Comparison of ENCODE assay signal across 9 cellular contexts in genomic region chr5:136087961-136088871, GRCh38. TPM values are rescaled to one million over a fixed set of nuclear protein-coding genes. Genes with fewer than 3 reads are reported as not detected.
DNase-seq lines count a peak whose midpoint lies in the region; ATAC-seq, FAIRE-seq and TF ChIP-seq lines count a peak whose summit lies in the region.
"Had no signal": no experiment of that assay in that cellular context is flagged by ENCODE, and none has a peak within 500 bp of the region (broad histone marks: within the 10 kb centered on the region; RNA-seq: fewer than 3 reads in every experiment).

No MANE protein-coding gene starts in this region.

- peaks cover 18% of the 10 kb centered on the region for H3K4me1 Mint-ChIP-seq in endodermal cell
- no peaks in the 10 kb centered on the region for H3K4me1 Mint-ChIP-seq in activated T-helper 2 cell treated with anti-CD3 and anti-CD28 coated beads, Interferon-gamma antibody, Interleukin-2, Interleukin-4, amounts not matched to agents 10 μg/mL and 5 μg/mL and 100 μg/mL, durations not matched to agents 14 hours and 24 hours and 36 hours (ENCODE audit: low read depth)

- FAIRE-seq in small intestine (lab: Jason Lieb, UNC): no peak

- TF ChIP-seq POLR2A in right lobe of liver (IDR thresholded peaks at IDR 0.05): no peak

- H3K27me3 ChIP-seq in endodermal cell (ENCODE audit: control insufficient read depth, insufficient read depth, low read length, poor library complexity, severe bottlenecking) (no peaks in the 10 kb centered on the region), right lobe of liver (no peaks in the 10 kb centered on the region), small intestine (ENCODE audit: control insufficient read depth in 2 of 2, insufficient read depth in 2 of 2, low read length in 2 of 2) (no peaks in the 10 kb centered on the region)
- H3K27me3 ChIP-seq: SJCRH30 had no signal

- no peaks in the 10 kb centered on the region for H3K27me3 Mint-ChIP-seq in endodermal cell (ENCODE audit: insufficient read depth)
- H3K27me3 Mint-ChIP-seq in activated T-helper 2 cell treated with anti-CD3 and anti-CD28 coated beads, Interferon-gamma antibody, Interleukin-2, Interleukin-4, amounts not matched to agents 10 μg/mL and 5 μg/mL and 100 μg/mL, durations not matched to agents 14 hours and 24 hours and 36 hours (ENCODE audit: low read depth): peaks cover 25% of the 10 kb centered on the region

- 85 to 90% methylated on average over 14 to 16 of the region's 16 CpGs for WGBS in endodermal cell (ENCODE audit: insufficient coverage in 1 of 2, insufficient read length in 1 of 2), 2 experiments
- WGBS in right lobe of liver (ENCODE audit: insufficient coverage, low coverage, low lambda C conversion rate, missing lambda C conversion rate): 62% methylated on average over 12 of the region's 16 CpGs
- 55 to 57% (median 56%) methylated on average over 16 of the region's 16 CpGs for WGBS in small intestine, 3 donors

- no peak for TF ChIP-seq CTCF in endodermal cell (conservative IDR thresholded peaks at IDR 0.05)
- no peak for TF ChIP-seq CTCF in right lobe of liver (IDR thresholded peaks at IDR 0.05)

- H3K36me3 Mint-ChIP-seq in endodermal cell (ENCODE audit: low read depth): no peaks in the 10 kb centered on the region
- H3K36me3 Mint-ChIP-seq in activated T-helper 2 cell treated with anti-CD3 and anti-CD28 coated beads, Interferon-gamma antibody, Interleukin-2, Interleukin-4, amounts not matched to agents 10 μg/mL and 5 μg/mL and 100 μg/mL, durations not matched to agents 14 hours and 24 hours and 36 hours (ENCODE audit: low read depth): no peaks in the 10 kb centered on the region

- H3K4me1 ChIP-seq in endodermal cell (ENCODE audit: control insufficient read depth, insufficient read depth, low read length): peaks cover 11% of the 10 kb centered on the region
- peaks cover 0 to 9% (median 0%) of the 10 kb centered on the region in 4 donors for H3K4me1 ChIP-seq in right lobe of liver
- peaks cover 2 to 11% of the 10 kb centered on the region in 2 donors for H3K4me1 ChIP-seq in small intestine (ENCODE audit: control insufficient read depth in 2 of 2, insufficient read depth in 1 of 2, low read depth in 1 of 2, low read length in 1 of 2)
- H3K4me1 ChIP-seq: SJCRH30 had no signal

- intact Hi-C loops in right lobe of liver (cut with DNase I): no loop called here
- intact Hi-C loops in activated T-helper 2 cell treated with anti-CD3 and anti-CD28 coated beads, Interferon-gamma antibody, Interleukin-2, Interleukin-4, amounts not matched to agents 10 μg/mL and 5 μg/mL and 100 μg/mL, durations not matched to agents 14 hours and 24 hours and 36 hours (cut with micrococcal nuclease): no loop called here

- H3K9me3 ChIP-seq in endodermal cell (ENCODE audit: control insufficient read depth, low read length) (no peaks in the 10 kb centered on the region), right lobe of liver (no peaks in the 10 kb centered on the region), small intestine (ENCODE audit: control insufficient read depth, low read depth) (no peaks in the 10 kb centered on the region)
- H3K9me3 ChIP-seq: SJCRH30 had no signal

- H3K27ac Mint-ChIP-seq in endodermal cell: peak overlapping the region; percentile 28
- no peak overlapping the region for H3K27ac Mint-ChIP-seq in activated T-helper 2 cell treated with anti-CD3 and anti-CD28 coated beads, Interferon-gamma antibody, Interleukin-2, Interleukin-4, amounts not matched to agents 10 μg/mL and 5 μg/mL and 100 μg/mL, durations not matched to agents 14 hours and 24 hours and 36 hours

- H3K4me3 ChIP-seq in endodermal cell (ENCODE audit: low read length): peak overlapping the region; percentile 14
- no peak overlapping the region for H3K4me3 ChIP-seq in right lobe of liver
- H3K4me3 ChIP-seq in small intestine (ENCODE audit: low read depth in 1 of 2, low read length in 2 of 2): no peak overlapping the region
- H3K4me3 ChIP-seq: SJCRH30 had no signal

- no peak overlapping the region for H3K4me3 Mint-ChIP-seq in endodermal cell
- no peak overlapping the region for H3K4me3 Mint-ChIP-seq in activated T-helper 2 cell treated with anti-CD3 and anti-CD28 coated beads, Interferon-gamma antibody, Interleukin-2, Interleukin-4, amounts not matched to agents 10 μg/mL and 5 μg/mL and 100 μg/mL, durations not matched to agents 14 hours and 24 hours and 36 hours (ENCODE audit: low read depth)

- peak; percentile 70 to 84 (median 74) for ATAC-seq in right lobe of liver
- no peak for ATAC-seq in GM21825 (IDR thresholded peaks at IDR 0.05; ENCODE audit: unreplicated experiment)
- no peak for ATAC-seq in activated CD4-positive, CD25-positive, alpha-beta regulatory T cell treated with anti-CD3 and anti-CD28 coated beads, Interleukin-2, amount 50 U/mL, for 24 hours

- H3K9ac ChIP-seq in endodermal cell (ENCODE audit: extremely low read depth, low read length, poor library complexity, severe bottlenecking): no peak overlapping the region

- DNase-seq in HPDE6-E6E7 (ENCODE audit: extremely low spot score): peak; percentile 50
- peak; percentile 47 for DNase-seq in endodermal cell
- DNase-seq in right lobe of liver: peak in 2 of 3 donors; percentile 55 to 74
- peak; percentile 79 for DNase-seq in small intestine
- DNase-seq in activated T-helper 2 cell treated with anti-CD3 and anti-CD28 coated beads, Interferon-gamma antibody, Interleukin-2, Interleukin-4, amounts not matched to agents 10 μg/mL and 5 μg/mL and 100 μg/mL, durations not matched to agents 14 hours and 24 hours and 36 hours (ENCODE audit: low spot score): no peak
- no peak for DNase-seq in DMS53 (lab: John Stamatoyannopoulos, UW)
- DNase-seq: SJCRH30 had no signal

- no peaks in the 10 kb centered on the region for H3K9me3 Mint-ChIP-seq in endodermal cell
- no peaks in the 10 kb centered on the region for H3K9me3 Mint-ChIP-seq in activated T-helper 2 cell treated with anti-CD3 and anti-CD28 coated beads, Interferon-gamma antibody, Interleukin-2, Interleukin-4, amounts not matched to agents 10 μg/mL and 5 μg/mL and 100 μg/mL, durations not matched to agents 14 hours and 24 hours and 36 hours

- H3K36me3 ChIP-seq in endodermal cell (ENCODE audit: control insufficient read depth, insufficient read depth, low read length) (no peaks in the 10 kb centered on the region), right lobe of liver (no peaks in the 10 kb centered on the region), small intestine (ENCODE audit: control insufficient read depth in 2 of 2, insufficient read depth in 2 of 2, low read length in 2 of 2) (no peaks in the 10 kb centered on the region)
- H3K36me3 ChIP-seq: SJCRH30 had no signal

- H3K27ac ChIP-seq in endodermal cell (ENCODE audit: low read depth, low read length): no peak overlapping the region
- H3K27ac ChIP-seq in right lobe of liver: peak overlapping the region in 2 of 3 donors; percentile 2 to 13
- peak overlapping the region in 1 of 2 donors; percentile 41 for H3K27ac ChIP-seq in small intestine (ENCODE audit: low read depth in 1 of 2, low read length in 1 of 2)
- H3K27ac ChIP-seq: SJCRH30 had no signal

RNA-seq across cellular contexts. Expression of gene SMAD5, which starts 44.4 kb away (rescaled TPM):
- total RNA-seq in endodermal cell (100 to 1,000 TPM in 1 of 2 donors, 10 to 100 TPM in 1; 97.8 to 105 TPM), right lobe of liver (10 to 100 TPM; 19.2 to 49.2 (median 30.6) TPM)
- polyA plus RNA-seq in endodermal cell (2013, experiment 1 of 2): 49.3 TPM
- 44.8 TPM for polyA plus RNA-seq in endodermal cell (2013, experiment 2 of 2)
- polyA plus RNA-seq in small intestine: 10 to 100 TPM in 1 of 3 donors, 1 to 10 TPM in 2; 3.4 to 10.8 (median 7.3) TPM
- total RNA-seq in activated T-helper 2 cell treated with anti-CD3 and anti-CD28 coated beads, Interferon-gamma antibody, Interleukin-2, Interleukin-4, amounts not matched to agents 10 μg/mL and 5 μg/mL and 100 μg/mL, durations not matched to agents 14 hours and 24 hours and 36 hours: 19.7 and 21.7 TPM in 2 replicates

RNA-seq across cellular contexts. Expression of gene TGFBI, which starts 59.4 kb away (rescaled TPM):
- total RNA-seq in endodermal cell: 1 to 10 TPM; 2.8 to 4.9 TPM
- polyA plus RNA-seq in endodermal cell (2013, experiment 1 of 2): 40.8 TPM
- 59.6 TPM for polyA plus RNA-seq in endodermal cell (2013, experiment 2 of 2)
- total RNA-seq in right lobe of liver: 100 to 1,000 TPM in 3 of 6 experiments, 10 to 100 TPM in 3; 30.7 to 143 (median 87.2) TPM
- polyA plus RNA-seq in small intestine: 10 to 100 TPM in 2 of 3 donors, 1 to 10 TPM in 1; 4.2 to 55.3 (median 41.3) TPM
- total RNA-seq in activated T-helper 2 cell treated with anti-CD3 and anti-CD28 coated beads, Interferon-gamma antibody, Interleukin-2, Interleukin-4, amounts not matched to agents 10 μg/mL and 5 μg/mL and 100 μg/mL, durations not matched to agents 14 hours and 24 hours and 36 hours: not detected in 2 replicates

Comparison
In these comparisons a context has a peak if more than half of its experiments do, and no peak if none do; other contexts are left out.
1. DNase-seq: peak in HPDE6-E6E7 (single experiment), endodermal cell (single experiment), right lobe of liver (2 of 3) and small intestine (single experiment); none in activated T-helper 2 cell treated with anti-CD3 and anti-CD28 coated beads, Interferon-gamma antibody, Interleukin-2, Interleukin-4, amounts not matched to agents 10 μg/mL and 5 μg/mL and 100 μg/mL, durations not matched to agents 14 hours and 24 hours and 36 hours (single experiment) and DMS53 (single experiment).
2. ATAC-seq: peak in right lobe of liver (4 of 4); none in GM21825 (single experiment) and activated CD4-positive, CD25-positive, alpha-beta regulatory T cell treated with anti-CD3 and anti-CD28 coated beads, Interleukin-2, amount 50 U/mL, for 24 hours (0 of 2).
3. RNA of gene TGFBI, which starts 59.4 kb away (total RNA-seq): 30.7 to 143 TPM in right lobe of liver; 2.8 to 4.9 TPM in endodermal cell and not detected in activated T-helper 2 cell treated with anti-CD3 and anti-CD28 coated beads, Interferon-gamma antibody, Interleukin-2, Interleukin-4, amounts not matched to agents 10 μg/mL and 5 μg/mL and 100 μg/mL, durations not matched to agents 14 hours and 24 hours and 36 hours; every median in the first group is over 4 times any median in the second.